ENCODE assay signal across 8 cellular contexts in genomic region chr2:64727013-64727767, GRCh38.
A peak's percentile ranks its signal among the peaks of the same experiment; 100 is the strongest.
DNase-seq lines count a peak whose midpoint lies in the region; ATAC-seq, FAIRE-seq and TF ChIP-seq lines count a peak whose summit lies in the region.

No MANE protein-coding gene starts in this region.

- no peaks in the 10 kb centered on the region for H3K79me2 ChIP-seq in keratinocyte (ENCODE audit: control insufficient read depth, insufficient read depth, low read length)

- dilution Hi-C loops in keratinocyte (cut with MboI; ENCODE audit: extremely low pct_ligation_motif_present, low sequenced_read_pairs), result no loop called here

- H3K4me2 ChIP-seq in keratinocyte (ENCODE audit: control insufficient read depth, extremely low read depth, insufficient read depth, low read depth, low read length), result no peak overlapping the region

- H4K20me1 ChIP-seq in keratinocyte (ENCODE audit: control insufficient read depth, extremely low read depth, insufficient read depth, low read length), result no peaks in the 10 kb centered on the region

- peak; percentile 84 for DNase-seq in NAMALWA (ENCODE audit: low spot score)
- DNase-seq in keratinocyte (ENCODE audit: low read depth, low spot score), result no peak
- DNase-seq in DMS79 (lab: John Stamatoyannopoulos, UW), result no peak
- DNase-seq in SK-N-DZ (ENCODE audit: low spot score), result no peak
- no peak for DNase-seq in G401 (ENCODE audit: low spot score)
- no peak for DNase-seq in cerebellar nuclear complex (lab: John Stamatoyannopoulos, UW)

- peak; percentile 78 for ATAC-seq in GM18519 (IDR thresholded peaks at IDR 0.05; ENCODE audit: low FRiP score, unreplicated experiment)
- ATAC-seq in HG02571 (IDR thresholded peaks at IDR 0.05; ENCODE audit: unreplicated experiment), result peak; percentile 88

- H3K9me3 ChIP-seq in keratinocyte (ENCODE audit: control insufficient read depth, low read depth, low read length), result no peaks in the 10 kb centered on the region

- peak; percentile 59 for FAIRE-seq in keratinocyte (lab: Jason Lieb, UNC)

- no peak overlapping the region for H2AFZ ChIP-seq in keratinocyte (ENCODE audit: control insufficient read depth, low read length)

- TF ChIP-seq CTCF in keratinocyte (optimal IDR thresholded peaks at IDR 0.05 in 1 of 3, IDR thresholded peaks at IDR 0.05 in 1 of 3, conservative IDR thresholded peaks at IDR 0.05 in 1 of 3; ENCODE audit: extremely low read depth in 1 of 3, insufficient read depth in 2 of 3, low read length in 3 of 3), result no peak

- H3K27me3 ChIP-seq in keratinocyte (ENCODE audit: control insufficient read depth, extremely low read depth, insufficient read depth, low read length), result no peaks in the 10 kb centered on the region

- in situ Hi-C loops in G401 (cut with HindIII; ENCODE audit: low sequenced_read_pairs), result no loop called here

- no peak overlapping the region for H3K9ac ChIP-seq in keratinocyte (ENCODE audit: control insufficient read depth, extremely low read depth, insufficient read depth, low read length)

- H3K4me1 ChIP-seq in keratinocyte (ENCODE audit: control insufficient read depth, extremely low read depth, insufficient read depth, low read length), result peaks cover 16% of the 10 kb centered on the region

- no peak overlapping the region for H3K4me3 ChIP-seq in keratinocyte (ENCODE audit: control insufficient read depth in 2 of 3, extremely low read depth in 1 of 3, insufficient read depth in 2 of 3, low read depth in 1 of 3, low read length in 3 of 3)

- H3K27ac ChIP-seq in keratinocyte (ENCODE audit: control insufficient read depth, insufficient read depth, low read length), result no peak overlapping the region

- no peaks in the 10 kb centered on the region for H3K9me1 ChIP-seq in keratinocyte (ENCODE audit: control insufficient read depth, extremely low read depth, insufficient read depth, low read length)

- no peaks in the 10 kb centered on the region for H3K36me3 ChIP-seq in keratinocyte (ENCODE audit: control insufficient read depth in 2 of 2, extremely low read depth in 1 of 2, insufficient read depth in 2 of 2, low read length in 2 of 2)
